8 cellular contexts compared by ENCODE assay signal in genomic region chr14:61475316-61475715, GRCh38.
DNase-seq lines count a peak whose midpoint lies in the region; FAIRE-seq and TF ChIP-seq lines count a peak whose summit lies in the region.

No MANE protein-coding gene starts in this region.

- peaks cover 100% of the 10 kb centered on the region for H3K4me1 ChIP-seq in BLaER1
- H3K4me1 ChIP-seq in adrenal gland (replicated peaks in 1 of 2): peaks cover 36 to 76% of the 10 kb centered on the region in 2 donors
- H3K4me1 ChIP-seq in tibial artery: peaks cover 0 to 73% (median 56%) of the 10 kb centered on the region in 4 donors

- H3K4me3 ChIP-seq in BLaER1 (no peak overlapping the region), adrenal gland (no peak overlapping the region), kidney epithelial cell (ENCODE audit: low read depth, low read length) (no peak overlapping the region), tibial artery (no peak overlapping the region)

- H3K9ac ChIP-seq in BLaER1: no peak overlapping the region

- no peak overlapping the region for H3K4me2 ChIP-seq in BLaER1

- WGBS in adrenal gland, 4 donors: 17 to 22% (median 20%) methylated on average over 4 of the region's 4 CpGs

- peak; percentile 57 for FAIRE-seq in GM18507 (lab: Jason Lieb, UNC)

- intact Hi-C loops in adrenal gland (cut with DNase I): loop anchor here (10.0 kb wide), 2 partner anchors 79 to 219 kb away; partner anchors contain the start of gene HIF1A (in 2 of the 2)
- intact Hi-C loops in tibial artery (cut with DNase I; ENCODE audit: low total_unique reads): loop anchor here (10.0 kb wide), 1 partner anchor 69 kb away; no protein-coding TSS in a partner anchor

- TF ChIP-seq POLR2A in adrenal gland (IDR thresholded peaks at IDR 0.05): no peak

- H3K27ac ChIP-seq in BLaER1: peak overlapping the region; percentile 96
- peak overlapping the region in 4 of 5 donors; percentile 36 to 95 (median 52) for H3K27ac ChIP-seq in adrenal gland
- H3K27ac ChIP-seq in tibial artery: peak overlapping the region; percentile 82 to 86

- H3K9me3 ChIP-seq in BLaER1: no peaks in the 10 kb centered on the region
- H3K9me3 ChIP-seq in adrenal gland (replicated peaks in 1 of 3): no peaks in the 10 kb centered on the region
- H3K9me3 ChIP-seq in tibial artery: no peaks in the 10 kb centered on the region

- DNase-seq in GM18507 (ENCODE audit: extremely low spot score, insufficient read length, low read depth) (no peak), NCI-H460 (ENCODE audit: extremely low read depth, low read depth) (peak; percentile 80), adrenal gland (peak in 1 of 7 donors; percentile 29), kidney epithelial cell (ENCODE audit: low read depth) (no peak), tibial artery (no peak), islet precursor cell (no peak), NCI-H128 (lab: John Stamatoyannopoulos, UW; ENCODE audit: unreplicated experiment) (no peak)

- H4K20me1 ChIP-seq in BLaER1: no peaks in the 10 kb centered on the region

- TF ChIP-seq CTCF in adrenal gland (IDR thresholded peaks at IDR 0.05) (peak; percentile 59 to 77 (median 67)), kidney epithelial cell (IDR thresholded peaks at IDR 0.05; ENCODE audit: insufficient read depth, low read length, poor library complexity, severe bottlenecking) (peak; percentile 48), tibial artery (IDR thresholded peaks at IDR 0.05) (peak; percentile 62 to 71)

- no peaks in the 10 kb centered on the region for H3K36me3 ChIP-seq in BLaER1
- no peaks in the 10 kb centered on the region for H3K36me3 ChIP-seq in adrenal gland (replicated peaks in 1 of 2)
- H3K36me3 ChIP-seq in kidney epithelial cell (ENCODE audit: control insufficient read depth, insufficient read depth, low read length): no peaks in the 10 kb centered on the region
- no peaks in the 10 kb centered on the region for H3K36me3 ChIP-seq in tibial artery

- no peaks in the 10 kb centered on the region for H3K27me3 ChIP-seq in BLaER1
- H3K27me3 ChIP-seq in adrenal gland: no peaks in the 10 kb centered on the region
- no peaks in the 10 kb centered on the region for H3K27me3 ChIP-seq in kidney epithelial cell (ENCODE audit: control insufficient read depth, insufficient read depth, low read length)
- H3K27me3 ChIP-seq in tibial artery: no peaks in the 10 kb centered on the region
